Comparison of ENCODE assay signal across 14 cellular contexts in the genomic region with DNA sequence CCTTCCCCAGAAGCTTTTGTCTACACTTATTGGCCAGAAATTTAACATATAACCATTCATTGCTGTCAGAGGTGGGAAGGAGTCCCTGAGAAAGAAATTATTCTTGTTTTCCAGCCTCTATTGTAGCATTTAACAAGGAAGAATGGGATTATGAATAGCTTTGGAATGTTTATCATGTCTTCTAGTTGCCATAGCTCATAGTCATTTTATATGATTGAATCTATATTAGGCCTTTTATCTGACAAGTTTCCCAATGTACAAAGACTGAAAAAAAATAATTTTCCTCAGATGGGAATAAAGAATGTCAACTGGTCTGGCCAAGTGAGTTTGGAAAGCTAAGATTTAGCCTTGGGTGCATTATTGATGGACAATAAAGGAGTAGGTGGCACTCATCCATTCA. TPM values are rescaled to one million over a fixed set of nuclear protein-coding genes. Genes with fewer than 3 reads are reported as not detected.
DNase-seq lines count a peak whose midpoint lies in the region; ATAC-seq and TF ChIP-seq lines count a peak whose summit lies in the region.
"Had no signal": no experiment of that assay in that cellular context is flagged by ENCODE, and none has a peak within 500 bp of the region (broad histone marks: within the 10 kb centered on the region; RNA-seq: fewer than 3 reads in every experiment).

No MANE protein-coding gene starts in this region.

- no peaks in the 10 kb centered on the region for H3K9me3 Mint-ChIP-seq in CD8-positive, alpha-beta T cell
- H3K9me3 Mint-ChIP-seq in HFFc6 (no peaks in the 10 kb centered on the region), Calu3 (ENCODE audit: low read depth, unreplicated experiment) (peaks cover 4% of the 10 kb centered on the region)
- no peaks in the 10 kb centered on the region for H3K9me3 Mint-ChIP-seq in activated T-helper 1 cell treated with anti-CD3 and anti-CD28 coated beads, Interleukin-12 subunit alpha, Interleukin-12 subunit beta, Interleukin-2, Interleukin-4 antibody, amounts not matched to agents 30 ng/mL and 10 ng/mL and 1 ng/mL, durations not matched to agents 14 hours and 24 hours and 36 hours
- peaks cover 0 to 6% (median 0%) of the 10 kb centered on the region in 11 donors for H3K9me3 Mint-ChIP-seq in naive thymus-derived CD4-positive, alpha-beta T cell

- BruUV-seq in Calu3 (replicated peaks; lab: Mats Ljungman, UMichigan): no TSS peak

- no peaks in the 10 kb centered on the region for H3K27me3 Mint-ChIP-seq in CD8-positive, alpha-beta T cell (ENCODE audit: low read depth)
- H3K27me3 Mint-ChIP-seq in HFFc6 (ENCODE audit: insufficient read depth) (peaks cover 2% of the 10 kb centered on the region; the same call in 1 of the 2 replicates), Calu3 (ENCODE audit: unreplicated experiment) (no peaks in the 10 kb centered on the region)
- no peaks in the 10 kb centered on the region for H3K27me3 Mint-ChIP-seq in activated T-helper 1 cell treated with anti-CD3 and anti-CD28 coated beads, Interleukin-12 subunit alpha, Interleukin-12 subunit beta, Interleukin-2, Interleukin-4 antibody, amounts not matched to agents 30 ng/mL and 10 ng/mL and 1 ng/mL, durations not matched to agents 14 hours and 24 hours and 36 hours (ENCODE audit: insufficient read depth)
- no peaks in the 10 kb centered on the region for H3K27me3 Mint-ChIP-seq in naive thymus-derived CD4-positive, alpha-beta T cell

- DNase-seq in CD8-positive, alpha-beta T cell: no peak
- DNase-seq in HFFc6 (peak; percentile 37), Calu3 (no peak), UCSD-AML1 (lab: John Stamatoyannopoulos, UW; ENCODE audit: unreplicated experiment) (no peak), HUDEP-2 (lab: John Stamatoyannopoulos, UW; ENCODE audit: unreplicated experiment in 76 of 76) (no peak)
- DNase-seq in activated T-helper 1 cell treated with anti-CD3 and anti-CD28 coated beads, Interleukin-12 subunit alpha, Interleukin-12 subunit beta, Interleukin-2, Interleukin-4 antibody, amounts not matched to agents 30 ng/mL and 10 ng/mL and 1 ng/mL, durations not matched to agents 14 hours and 24 hours and 36 hours (ENCODE audit: low spot score): no peak
- DNase-seq in naive thymus-derived CD4-positive, alpha-beta T cell: no peak
- DNase-seq: C1 segment of cervical spinal cord; cerebellar nuclear complex; NCI-H1417; NCI-H446; stimulated activated CD8-positive, alpha-beta memory T cell treated with anti-CD3 and anti-CD28 coated beads, Interleukin-4, amount 100 ng/mL, for 48 hours had no signal

- CTCF ChIA-PET in CD8-positive, alpha-beta T cell (lab: Charles Lee): interaction anchor here (1.0 to 2.3 kb wide), 7 partner anchors 8 to 144 kb away, joined by 4 to 8 read pairs (median 5); no protein-coding TSS in a partner anchor
- CTCF ChIA-PET in naive thymus-derived CD4-positive, alpha-beta T cell (lab: Charles Lee): interaction anchor here (0.6 to 1.9 kb wide), 11 partner anchors 9 to 581 kb away, joined by 3 to 9 read pairs (median 4); no protein-coding TSS in a partner anchor
- CTCF ChIA-PET in Calu3 (lab: Charles Lee): no interaction called here

- no peaks in the 10 kb centered on the region for H3K36me3 ChIP-seq in CD8-positive, alpha-beta T cell (ENCODE audit: insufficient read depth, low read length)
- peaks cover 0 to 14% (median 0%) of the 10 kb centered on the region in 3 experiments for H3K36me3 ChIP-seq in naive thymus-derived CD4-positive, alpha-beta T cell (ENCODE audit: control insufficient read depth in 2 of 3, insufficient read depth in 3 of 3, low read length in 3 of 3)
- H3K36me3 ChIP-seq: prostate gland had no signal

- H3K4me1 ChIP-seq in CD8-positive, alpha-beta T cell (ENCODE audit: insufficient read depth, low read length): peaks cover 88% of the 10 kb centered on the region
- H3K4me1 ChIP-seq in naive thymus-derived CD4-positive, alpha-beta T cell (ENCODE audit: control insufficient read depth in 2 of 2, insufficient read depth in 2 of 2, low read length in 2 of 2): peaks cover 77 to 80% of the 10 kb centered on the region in 2 donors
- H3K4me1 ChIP-seq: prostate gland had no signal

- TF ChIP-seq CTCF in CD8-positive, alpha-beta T cell (IDR thresholded peaks at IDR 0.05): no peak
- TF ChIP-seq CTCF in HFFc6 (IDR thresholded peaks at IDR 0.05): no peak
- no peak for TF ChIP-seq CTCF in Calu3 (IDR thresholded peaks at IDR 0.05; ENCODE audit: unreplicated experiment)

- peak overlapping the region; percentile 96 for H3K27ac Mint-ChIP-seq in CD8-positive, alpha-beta T cell
- H3K27ac Mint-ChIP-seq in HFFc6: peak overlapping the region; percentile 97
- H3K27ac Mint-ChIP-seq in activated T-helper 1 cell treated with anti-CD3 and anti-CD28 coated beads, Interleukin-12 subunit alpha, Interleukin-12 subunit beta, Interleukin-2, Interleukin-4 antibody, amounts not matched to agents 30 ng/mL and 10 ng/mL and 1 ng/mL, durations not matched to agents 14 hours and 24 hours and 36 hours: peak overlapping the region; percentile 93
- H3K27ac Mint-ChIP-seq in naive thymus-derived CD4-positive, alpha-beta T cell: peak overlapping the region; percentile 74 to 98 (median 91)
- H3K27ac Mint-ChIP-seq in Calu3 (ENCODE audit: unreplicated experiment): no peak overlapping the region

- H3K27ac ChIP-seq in CD8-positive, alpha-beta T cell (ENCODE audit: low read depth, low read length): no peak overlapping the region
- peak overlapping the region; percentile 75 for H3K27ac ChIP-seq in naive thymus-derived CD4-positive, alpha-beta T cell (ENCODE audit: low read depth, low read length)
- H3K27ac ChIP-seq: prostate gland had no signal

- intact Hi-C loops in CD8-positive, alpha-beta T cell (cut with DNase I, micrococcal nuclease): loop anchor here in 1 of 2 experiments (5.0 kb wide), 1 partner anchor 45 kb away; no protein-coding TSS in a partner anchor
- intact Hi-C loops in activated T-helper 1 cell treated with anti-CD3 and anti-CD28 coated beads, Interleukin-12 subunit alpha, Interleukin-12 subunit beta, Interleukin-2, Interleukin-4 antibody, amounts not matched to agents 30 ng/mL and 10 ng/mL and 1 ng/mL, durations not matched to agents 14 hours and 24 hours and 36 hours (cut with micrococcal nuclease): no loop called here
- intact Hi-C loops in naive thymus-derived CD4-positive, alpha-beta T cell (cut with micrococcal nuclease): no loop called here
- intact Hi-C loops in Calu3 (cut with micrococcal nuclease; ENCODE audit: unreplicated experiment): no loop called here

- peak overlapping the region; percentile 46 for H3K4me3 Mint-ChIP-seq in CD8-positive, alpha-beta T cell
- H3K4me3 Mint-ChIP-seq in HFFc6 (peak overlapping the region; percentile 30; the same call in 1 of the 2 replicates), Calu3 (ENCODE audit: low read depth, unreplicated experiment) (no peak overlapping the region)
- peak overlapping the region; percentile 31 for H3K4me3 Mint-ChIP-seq in activated T-helper 1 cell treated with anti-CD3 and anti-CD28 coated beads, Interleukin-12 subunit alpha, Interleukin-12 subunit beta, Interleukin-2, Interleukin-4 antibody, amounts not matched to agents 30 ng/mL and 10 ng/mL and 1 ng/mL, durations not matched to agents 14 hours and 24 hours and 36 hours
- peak overlapping the region in 9 of 10 donors; percentile 58 to 81 (median 71) for H3K4me3 Mint-ChIP-seq in naive thymus-derived CD4-positive, alpha-beta T cell

- no peak overlapping the region for H3K4me3 ChIP-seq in CD8-positive, alpha-beta T cell (ENCODE audit: low read depth, low read length)
- peak overlapping the region; percentile 7 for H3K4me3 ChIP-seq in naive thymus-derived CD4-positive, alpha-beta T cell (ENCODE audit: low read length)
- H3K4me3 ChIP-seq: prostate gland had no signal

- no peak for ATAC-seq in CD8-positive, alpha-beta T cell
- ATAC-seq in naive thymus-derived CD4-positive, alpha-beta T cell: no peak

- H3K9me3 ChIP-seq in CD8-positive, alpha-beta T cell (ENCODE audit: low read length): no peaks in the 10 kb centered on the region
- no peaks in the 10 kb centered on the region for H3K9me3 ChIP-seq in naive thymus-derived CD4-positive, alpha-beta T cell (ENCODE audit: control insufficient read depth in 2 of 3, low read length in 3 of 3)
- H3K9me3 ChIP-seq: prostate gland had no signal

- POLR2A ChIA-PET in CD8-positive, alpha-beta T cell (lab: Charles Lee): interaction anchor here (0.5 to 4.0 kb wide), 7 partner anchors 8 to 93 kb away, joined by 3 to 27 read pairs (median 4); no protein-coding TSS in a partner anchor
- POLR2A ChIA-PET in naive thymus-derived CD4-positive, alpha-beta T cell (lab: Charles Lee): interaction anchor here (0.7 to 8.6 kb wide), 14 partner anchors 9 to 134 kb away, joined by 3 to 117 read pairs (median 6); no protein-coding TSS in a partner anchor

- peaks cover 77% of the 10 kb centered on the region for H3K36me3 Mint-ChIP-seq in CD8-positive, alpha-beta T cell
- H3K36me3 Mint-ChIP-seq in HFFc6 (ENCODE audit: low read depth): peaks cover 14% of the 10 kb centered on the region
- peaks cover 45% of the 10 kb centered on the region for H3K36me3 Mint-ChIP-seq in activated T-helper 1 cell treated with anti-CD3 and anti-CD28 coated beads, Interleukin-12 subunit alpha, Interleukin-12 subunit beta, Interleukin-2, Interleukin-4 antibody, amounts not matched to agents 30 ng/mL and 10 ng/mL and 1 ng/mL, durations not matched to agents 14 hours and 24 hours and 36 hours (ENCODE audit: low read depth)
- H3K36me3 Mint-ChIP-seq in naive thymus-derived CD4-positive, alpha-beta T cell: peaks cover 27 to 62% (median 55%) of the 10 kb centered on the region in 5 donors
- no peaks in the 10 kb centered on the region for H3K36me3 Mint-ChIP-seq in Calu3 (ENCODE audit: insufficient read depth, unreplicated experiment)

- no peaks in the 10 kb centered on the region for H3K27me3 ChIP-seq in CD8-positive, alpha-beta T cell (ENCODE audit: insufficient read depth, low read length)
- H3K27me3 ChIP-seq in naive thymus-derived CD4-positive, alpha-beta T cell (ENCODE audit: control insufficient read depth in 2 of 2, insufficient read depth in 2 of 2, low read length in 2 of 2): no peaks in the 10 kb centered on the region

- H3K4me1 Mint-ChIP-seq in CD8-positive, alpha-beta T cell (ENCODE audit: low read depth): peaks cover 91% of the 10 kb centered on the region
- peaks cover 73% of the 10 kb centered on the region for H3K4me1 Mint-ChIP-seq in HFFc6 (ENCODE audit: low read depth)
- H3K4me1 Mint-ChIP-seq in activated T-helper 1 cell treated with anti-CD3 and anti-CD28 coated beads, Interleukin-12 subunit alpha, Interleukin-12 subunit beta, Interleukin-2, Interleukin-4 antibody, amounts not matched to agents 30 ng/mL and 10 ng/mL and 1 ng/mL, durations not matched to agents 14 hours and 24 hours and 36 hours (ENCODE audit: low read depth): peaks cover 87% of the 10 kb centered on the region
- H3K4me1 Mint-ChIP-seq in naive thymus-derived CD4-positive, alpha-beta T cell: peaks cover 63 to 100% (median 93%) of the 10 kb centered on the region in 7 donors
- H3K4me1 Mint-ChIP-seq in Calu3 (ENCODE audit: low read depth, unreplicated experiment): peaks cover 41% of the 10 kb centered on the region

RNA-seq across cellular contexts. Expression of a gene that starts 28.3 kb away (rescaled TPM):
- 100 to 1,000 TPM; 603 to 634 TPM for total RNA-seq in CD8-positive, alpha-beta T cell
- under 1 TPM; 0.19 to 0.96 (median 0.79) TPM for total RNA-seq in HFFc6 (2021; fragmentation: NEBNext Ultra II Directional; extraction: Animal tissue kit (Norgen Biotek cat#: 25700))
- total RNA-seq in activated T-helper 1 cell treated with anti-CD3 and anti-CD28 coated beads, Interleukin-12 subunit alpha, Interleukin-12 subunit beta, Interleukin-2, Interleukin-4 antibody, amounts not matched to agents 30 ng/mL and 10 ng/mL and 1 ng/mL, durations not matched to agents 14 hours and 24 hours and 36 hours: 512 and 516 TPM in 2 replicates
- 1,000 to 10,000 TPM in 3 of 5 experiments, 100 to 1,000 TPM in 2; 739 to 1,121 (median 1,015) TPM for total RNA-seq in naive thymus-derived CD4-positive, alpha-beta T cell
- 1,000 to 10,000 TPM; 1,177 to 1,286 TPM for polyA plus RNA-seq in naive thymus-derived CD4-positive, alpha-beta T cell
- total RNA-seq in Calu3 (2022): not detected in 2 replicates
- total RNA-seq: endothelial cell of umbilical vein had no signal
- polyA plus RNA-seq: endothelial cell of umbilical vein had no signal

Comparison
In these comparisons a context has a peak if more than half of its experiments do, and no peak if none do; other contexts are left out.
1. RNA of a gene that starts 28.3 kb away (total RNA-seq): 739 to 1,121 TPM in naive thymus-derived CD4-positive, alpha-beta T cell, 603 to 634 TPM in CD8-positive, alpha-beta T cell and 512 to 516 TPM in activated T-helper 1 cell treated with anti-CD3 and anti-CD28 coated beads, Interleukin-12 subunit alpha, Interleukin-12 subunit beta, Interleukin-2, Interleukin-4 antibody, amounts not matched to agents 30 ng/mL and 10 ng/mL and 1 ng/mL, durations not matched to agents 14 hours and 24 hours and 36 hours; 0.19 to 0.96 TPM in HFFc6 and not detected in Calu3; every median in the first group is over 100 times any median in the second.